Comparison of ENCODE assay signal across 1 cellular context in genomic region chr6:157813757-157814455, GRCh38.
TF ChIP-seq lines count a peak whose summit lies in the region.

No MANE protein-coding gene starts in this region.

TF ChIP-seq in HepG2, 621 proteins besides CTCF, POLR2A, EP300 and RAD21:
- TF ChIP-seq ZBTB14 (CRISPR knock-in tag; IDR thresholded peaks at IDR 0.05): no peak
- TF ChIP-seq SIN3A (IDR thresholded peaks at IDR 0.05; ENCODE audit: borderline replicate concordance, low read depth, low read length): no peak
- no peak for TF ChIP-seq DZIP1 (CRISPR knock-in tag; IDR thresholded peaks at IDR 0.05)
- no peak for TF ChIP-seq JUND (CRISPR knock-in tag; IDR thresholded peaks at IDR 0.05)
- no peak for TF ChIP-seq RXRA (CRISPR knock-in tag; IDR thresholded peaks at IDR 0.05)
- TF ChIP-seq ZNF598 (CRISPR knock-in tag; IDR thresholded peaks at IDR 0.05; ENCODE audit: borderline replicate concordance): no peak
- no peak for TF ChIP-seq ZNF543 (CRISPR knock-in tag; IDR thresholded peaks at IDR 0.05)
- no peak for TF ChIP-seq HNRNPUL1 (IDR thresholded peaks at IDR 0.05; ENCODE audit: low read depth, low read length)
- no peak for TF ChIP-seq ZNF446 (CRISPR knock-in tag; IDR thresholded peaks at IDR 0.05)
